In genomic region chr2:2912731-2913130, GRCh38 we compare ENCODE assay signal across 23 cellular contexts.
DNase-seq lines count a peak whose midpoint lies in the region; ATAC-seq, FAIRE-seq and TF ChIP-seq lines count a peak whose summit lies in the region.
"Had no signal": no experiment of that assay in that cellular context is flagged by ENCODE, and none has a peak within 500 bp of the region (broad histone marks: within the 10 kb centered on the region; RNA-seq: fewer than 3 reads in every experiment).

No MANE protein-coding gene starts in this region.

- TF ChIP-seq RAD21 in K562 (CRISPR knock-in tag; conservative IDR thresholded peaks at IDR 0.05 in 1 of 2, IDR thresholded peaks at IDR 0.05 in 1 of 2): no peak

- ATAC-seq in K562 (peak; percentile 31; the same call in 1 of the 3 replicates), GM19324 (IDR thresholded peaks at IDR 0.05; ENCODE audit: low FRiP score, unreplicated experiment) (no peak)
- no peak for ATAC-seq in activated CD8-positive, alpha-beta memory T cell treated with anti-CD3 and anti-CD28 coated beads, Interleukin-2, amount 10 ng/mL, durations not matched to agents 7 days and 5 days
- ATAC-seq in activated naive CD4-positive, alpha-beta T cell treated with anti-CD3 and anti-CD28 coated beads, Interleukin-2, amount 50 U/mL, for 72 hours: no peak
- ATAC-seq: CD8-positive, alpha-beta T cell had no signal

- H3K36me3 ChIP-seq in K562 (ENCODE audit: control insufficient read depth, insufficient read depth, low read length): no peaks in the 10 kb centered on the region
- H3K36me3 ChIP-seq: BLaER1 had no signal

- no peak for FAIRE-seq in K562 (lab: Jason Lieb, UNC)
- FAIRE-seq: A204.1, G401.6, GM12892, GM19239, H54 had no signal

- no peaks in the 10 kb centered on the region for H3K9me3 Mint-ChIP-seq in activated CD8-positive, alpha-beta memory T cell treated with anti-CD3 and anti-CD28 coated beads, Interleukin-2, amount 10 ng/mL, durations not matched to agents 7 days and 5 days (ENCODE audit: low read depth)
- H3K9me3 Mint-ChIP-seq in activated naive CD4-positive, alpha-beta T cell treated with anti-CD3 and anti-CD28 coated beads, Interleukin-2, amount 50 U/mL, for 72 hours: peaks cover 0 to 4% of the 10 kb centered on the region in 2 donors

- no peak overlapping the region for H3K9ac ChIP-seq in K562 (ENCODE audit: insufficient read depth in 1 of 2, low read depth in 2 of 2, low read length in 2 of 2)
- H3K9ac ChIP-seq: BLaER1 had no signal

- WGBS in K562 (ENCODE audit: insufficient coverage, low coverage, missing lambda C conversion rate): 0% methylated on average over 10 of the region's 10 CpGs

- H3K4me3 ChIP-seq in K562: no peak overlapping the region
- H3K4me3 ChIP-seq: BLaER1 had no signal

- no TSS peak for BruUV-seq in K562 (replicated peaks; lab: Mats Ljungman, UMichigan)

- no peaks in the 10 kb centered on the region for H3K9me1 ChIP-seq in K562 (ENCODE audit: control insufficient read depth, insufficient read depth, low read length)

- H3K79me2 ChIP-seq in K562 (ENCODE audit: control insufficient read depth, insufficient read depth, low read length): no peaks in the 10 kb centered on the region

- no peaks in the 10 kb centered on the region for H3K27me3 Mint-ChIP-seq in activated CD8-positive, alpha-beta memory T cell treated with anti-CD3 and anti-CD28 coated beads, Interleukin-2, amount 10 ng/mL, durations not matched to agents 7 days and 5 days
- H3K27me3 Mint-ChIP-seq: CD4-positive, CD25-positive, alpha-beta regulatory T cell had no signal

- H4K20me1 ChIP-seq in K562 (replicated peaks; ENCODE audit: control insufficient read depth, insufficient read depth, low read length): no peaks in the 10 kb centered on the region
- H4K20me1 ChIP-seq: BLaER1 had no signal

- intact Hi-C loops in K562 (cut with micrococcal nuclease): no loop called here

- no peaks in the 10 kb centered on the region for H3K4me1 Mint-ChIP-seq in activated CD8-positive, alpha-beta memory T cell treated with anti-CD3 and anti-CD28 coated beads, Interleukin-2, amount 10 ng/mL, durations not matched to agents 7 days and 5 days
- H3K4me1 Mint-ChIP-seq: B cell; CD4-positive, CD25-positive, alpha-beta regulatory T cell had no signal

- no peak for TF ChIP-seq CTCF in K562 (IDR thresholded peaks at IDR 0.05 in 2 of 3, conservative IDR thresholded peaks at IDR 0.05 in 1 of 3; ENCODE audit: insufficient read depth in 2 of 3, low read depth in 1 of 3, low read length in 3 of 3)

- TF ChIP-seq POLR2A in K562 (conservative IDR thresholded peaks at IDR 0.05): no peak

- no peak overlapping the region for H3K27ac ChIP-seq in K562 (ENCODE audit: extremely low read depth, low read depth, low read length)
- H3K27ac ChIP-seq: 22Rv1, BLaER1, C4-2B had no signal

- H3K27ac Mint-ChIP-seq in activated CD8-positive, alpha-beta memory T cell treated with anti-CD3 and anti-CD28 coated beads, Interleukin-2, amount 10 ng/mL, durations not matched to agents 7 days and 5 days: no peak overlapping the region
- no peak overlapping the region for H3K27ac Mint-ChIP-seq in activated naive CD4-positive, alpha-beta T cell treated with anti-CD3 and anti-CD28 coated beads, Interleukin-2, amount 50 U/mL, for 72 hours
- H3K27ac Mint-ChIP-seq: B cell; CD4-positive, CD25-positive, alpha-beta regulatory T cell; CD8-positive, alpha-beta T cell had no signal

- H3K4me1 ChIP-seq in K562 (replicated peaks in 1 of 2; ENCODE audit: control insufficient read depth in 2 of 2, insufficient read depth in 2 of 2, low read length in 2 of 2): no peaks in the 10 kb centered on the region
- H3K4me1 ChIP-seq: BLaER1, Caco-2 had no signal

- no peak overlapping the region for H3K4me2 ChIP-seq in K562 (ENCODE audit: insufficient read depth, low read length)
- H3K4me2 ChIP-seq: BLaER1 had no signal

- POLR2A ChIA-PET in K562 (lab: Yijun Ruan, JAX): no interaction called here

- H3K36me3 Mint-ChIP-seq in activated CD8-positive, alpha-beta memory T cell treated with anti-CD3 and anti-CD28 coated beads, Interleukin-2, amount 10 ng/mL, durations not matched to agents 7 days and 5 days: no peaks in the 10 kb centered on the region
- no peaks in the 10 kb centered on the region for H3K36me3 Mint-ChIP-seq in activated naive CD4-positive, alpha-beta T cell treated with anti-CD3 and anti-CD28 coated beads, Interleukin-2, amount 50 U/mL, for 72 hours
- H3K36me3 Mint-ChIP-seq: CD4-positive, CD25-positive, alpha-beta regulatory T cell; CD8-positive, alpha-beta T cell had no signal

- no peak overlapping the region for H2AFZ ChIP-seq in K562 (ENCODE audit: low read depth, low read length)

- CTCF ChIA-PET in K562 (lab: Yijun Ruan, JAX; ENCODE audit: low intra/inter-chr PET ratio): no interaction called here
- CTCF ChIA-PET in activated CD8-positive, alpha-beta memory T cell treated with anti-CD3 and anti-CD28 coated beads, Interleukin-2, amount 10 ng/mL, durations not matched to agents 7 days and 5 days (lab: Charles Lee): no interaction called here

- H3K4me3 Mint-ChIP-seq in activated CD8-positive, alpha-beta memory T cell treated with anti-CD3 and anti-CD28 coated beads, Interleukin-2, amount 10 ng/mL, durations not matched to agents 7 days and 5 days: no peak overlapping the region
- H3K4me3 Mint-ChIP-seq: B cell; CD4-positive, CD25-positive, alpha-beta regulatory T cell; CD8-positive, alpha-beta T cell had no signal

- H3K9me3 ChIP-seq in K562 (replicated peaks; ENCODE audit: control insufficient read depth, insufficient read depth, low read depth, low read length): no peaks in the 10 kb centered on the region
- H3K9me3 ChIP-seq: BLaER1, Caco-2 had no signal

- no peak for TF ChIP-seq EP300 in K562 (IDR thresholded peaks at IDR 0.05; ENCODE audit: low read length)

- in situ Hi-C loops in K562 (cut with MboI): no loop called here

- peaks cover 15 to 61% of the 10 kb centered on the region in 2 experiments for H3K27me3 ChIP-seq in K562 (ENCODE audit: control insufficient read depth in 2 of 2, insufficient read depth in 2 of 2, low read length in 2 of 2)
- H3K27me3 ChIP-seq: BLaER1 had no signal

- peak; percentile 54 for DNase-seq in activated effector memory CD4-positive, alpha-beta T cell treated with anti-CD3 and anti-CD28 coated beads, Interleukin-2, amount 50 U/mL, for 16 hours
- no peak for DNase-seq in activated effector memory CD4-positive, alpha-beta T cell treated with Interleukin-2 at 50 U/mL for 16 hours
- DNase-seq in K562 (ENCODE audit: extremely low read depth in 1 of 4, low spot score in 3 of 4) (no peak), islet precursor cell (peak; percentile 20)
- no peak for DNase-seq in activated CD8-positive, alpha-beta memory T cell treated with anti-CD3 and anti-CD28 coated beads, Interleukin-2, amount 10 ng/mL, durations not matched to agents 7 days and 5 days
- DNase-seq in activated naive CD4-positive, alpha-beta T cell treated with anti-CD3 and anti-CD28 coated beads, Interleukin-2, amount 50 U/mL, for 72 hours (ENCODE audit: low spot score in 2 of 2): no peak
- DNase-seq: Caco-2; CD4-positive, CD25-positive, alpha-beta regulatory T cell; DMS153; DND-41; GOT3; HCEC 1CT had no signal

TF ChIP-seq in K562, 482 proteins besides CTCF, POLR2A, EP300 and RAD21:
- TF ChIP-seq ELF4 (CRISPR knock-in tag; IDR thresholded peaks at IDR 0.05): no peak
- no peak for TF ChIP-seq FOXJ3 (CRISPR knock-in tag; IDR thresholded peaks at IDR 0.05)
- no peak for TF ChIP-seq ZNF239 (CRISPR knock-in tag; IDR thresholded peaks at IDR 0.05)
- no peak for TF ChIP-seq NCOR1 (IDR thresholded peaks at IDR 0.05)
- no peak for TF ChIP-seq NR0B1 (IDR thresholded peaks at IDR 0.05; ENCODE audit: partially characterized antibody)
- no peak for TF ChIP-seq ESRRA (IDR thresholded peaks at IDR 0.05; ENCODE audit: borderline replicate concordance, low read depth)

Comparison
In these comparisons a context has a peak if more than half of its experiments do, and no peak if none do; other contexts are left out.
1. DNase-seq: peak in activated effector memory CD4-positive, alpha-beta T cell treated with anti-CD3 and anti-CD28 coated beads, Interleukin-2, amount 50 U/mL, for 16 hours (single experiment) and islet precursor cell (single experiment); none in activated effector memory CD4-positive, alpha-beta T cell treated with Interleukin-2 at 50 U/mL for 16 hours (single experiment), K562 (0 of 4), activated CD8-positive, alpha-beta memory T cell treated with anti-CD3 and anti-CD28 coated beads, Interleukin-2, amount 10 ng/mL, durations not matched to agents 7 days and 5 days (single experiment) and activated naive CD4-positive, alpha-beta T cell treated with anti-CD3 and anti-CD28 coated beads, Interleukin-2, amount 50 U/mL, for 72 hours (0 of 2).